Comparison of ENCODE assay signal across 19 cellular contexts in the genomic region with DNA sequence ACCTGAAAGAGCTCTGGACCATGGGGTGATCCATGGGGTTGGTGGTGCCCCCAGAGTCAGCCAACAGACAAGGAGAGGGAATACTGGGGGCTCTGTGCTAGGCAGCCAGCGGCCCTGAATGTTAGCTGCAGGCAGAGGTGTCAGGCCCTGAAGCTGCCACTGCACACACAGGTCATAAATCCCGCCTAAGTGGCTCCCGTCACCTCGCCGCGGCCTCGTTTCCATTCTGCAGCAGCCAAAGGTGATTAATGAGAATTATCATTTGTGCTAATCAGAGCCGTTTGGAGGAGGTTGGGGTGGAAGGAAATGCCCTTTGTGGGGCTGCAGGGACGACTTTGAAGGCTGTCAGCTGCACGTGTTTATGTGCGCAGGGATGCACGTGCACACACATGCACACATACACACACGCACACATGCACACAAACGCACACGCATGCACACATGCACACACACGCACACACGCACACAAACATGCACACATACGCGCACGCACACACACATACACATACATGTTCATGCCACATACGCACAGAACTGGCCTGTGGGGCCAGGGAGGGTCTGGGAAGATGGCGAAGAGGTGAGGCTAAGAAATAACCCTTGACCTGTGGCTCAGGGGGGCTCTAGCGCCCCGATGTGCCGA.
DNase-seq lines count a peak whose midpoint lies in the region; ATAC-seq and TF ChIP-seq lines count a peak whose summit lies in the region.
"Had no signal": no experiment of that assay in that cellular context is flagged by ENCODE, and none has a peak within 500 bp of the region (broad histone marks: within the 10 kb centered on the region; RNA-seq: fewer than 3 reads in every experiment).

No MANE protein-coding gene starts in this region.

- H3K27me3 Mint-ChIP-seq in progenitor cell of endocrine pancreas = no peaks in the 10 kb centered on the region

- in situ Hi-C loops in mammary epithelial cell (cut with MboI; ENCODE audit: low sequenced_read_pairs in 2 of 2) = no loop called here

- no peak for ATAC-seq in heart left ventricle
- no peak for ATAC-seq in aorta (ENCODE audit: low FRiP score)
- ATAC-seq: gastrocnemius medialis; left colon; stimulated activated naive B cell treated with anti-CD40 and anti-IgM and Interleukin-4, amounts not matched to agents 10 μg/mL and 1 μg/mL and 100 μg/mL, for 72 hours had no signal

- TF ChIP-seq POLR2A in heart left ventricle (IDR thresholded peaks at IDR 0.05) = no peak
- TF ChIP-seq POLR2A in vagina (IDR thresholded peaks at IDR 0.05) = no peak

- H3K27me3 ChIP-seq in left ventricle myocardium inferior (ENCODE audit: low read depth) (peaks cover 24% of the 10 kb centered on the region), heart left ventricle (no peaks in the 10 kb centered on the region), dorsolateral prefrontal cortex (peaks cover 0 to 10% (median 0%) of the 10 kb centered on the region in 45 donors), aorta (ENCODE audit: control insufficient read depth in 1 of 2, insufficient read depth in 2 of 2, low read length in 1 of 2) (no peaks in the 10 kb centered on the region), mammary epithelial cell (ENCODE audit: insufficient read depth, low read length) (no peaks in the 10 kb centered on the region), vagina (no peaks in the 10 kb centered on the region)

- no peaks in the 10 kb centered on the region for H3K9me3 ChIP-seq in left ventricle myocardium inferior (replicated peaks)
- H3K9me3 ChIP-seq in heart left ventricle = no peaks in the 10 kb centered on the region
- no peaks in the 10 kb centered on the region for H3K9me3 ChIP-seq in aorta (ENCODE audit: control insufficient read depth, low read length)
- peaks cover 21% of the 10 kb centered on the region for H3K9me3 ChIP-seq in mammary epithelial cell (replicated peaks; ENCODE audit: insufficient read depth, low read length)
- no peaks in the 10 kb centered on the region for H3K9me3 ChIP-seq in vagina
- H3K9me3 ChIP-seq: gastrocnemius medialis had no signal

- DNase-seq in left ventricle myocardium inferior = no peak
- no peak for DNase-seq in heart left ventricle
- no peak for DNase-seq in dorsolateral prefrontal cortex
- no peak for DNase-seq in progenitor cell of endocrine pancreas (ENCODE audit: low spot score, unreplicated experiment)
- DNase-seq in aorta = no peak
- no peak for DNase-seq in stimulated activated CD8-positive, alpha-beta memory T cell treated with anti-CD3 and anti-CD28 coated beads, Interleukin-4, amount 100 ng/mL, for 48 hours
- DNase-seq in mammary epithelial cell = no peak
- no peak for DNase-seq in vagina (ENCODE audit: extremely low spot score in 2 of 2)
- DNase-seq: activated T-cell treated with anti-CD3 and anti-CD28 coated beads for 4 hours; gastrocnemius medialis; left colon; NCI-H1417 treated with DMSO at 0.1 percent for 48 hours; NCI-H2171; NCI-H69; OCI-M1; SIG-M5; stimulated activated naive B cell treated with anti-CD40 and anti-IgM and Interleukin-4, amounts not matched to agents 10 μg/mL and 1 μg/mL and 100 μg/mL, for 72 hours had no signal

- no peaks in the 10 kb centered on the region for H4K20me1 ChIP-seq in mammary epithelial cell (ENCODE audit: insufficient read depth, low read length)

- TF ChIP-seq CTCF in left ventricle myocardium inferior (IDR thresholded peaks at IDR 0.05; ENCODE audit: borderline replicate concordance) (no peak), heart left ventricle (IDR thresholded peaks at IDR 0.05) (no peak), dorsolateral prefrontal cortex (IDR thresholded peaks at IDR 0.05 in 54 of 56, conservative IDR thresholded peaks at IDR 0.05 in 2 of 56; ENCODE audit: low read depth in 1 of 56, partially characterized antibody in 56 of 56) (no peak), progenitor cell of endocrine pancreas (IDR thresholded peaks at IDR 0.05; ENCODE audit: unreplicated experiment) (no peak), mammary epithelial cell (conservative IDR thresholded peaks at IDR 0.05 in 1 of 2, IDR thresholded peaks at IDR 0.05 in 1 of 2; ENCODE audit: extremely low read depth in 1 of 2, insufficient read depth in 1 of 2, low read depth in 1 of 2, low read length in 2 of 2) (no peak), vagina (IDR thresholded peaks at IDR 0.05) (no peak)

- no peaks in the 10 kb centered on the region for H3K9me3 Mint-ChIP-seq in progenitor cell of endocrine pancreas (ENCODE audit: low read depth)
- H3K9me3 Mint-ChIP-seq: activated naive CD4-positive, alpha-beta T cell treated with anti-CD3 and anti-CD28 coated beads, Interleukin-2, amount 50 U/mL, for 24 hours had no signal

- H3K27ac Mint-ChIP-seq in progenitor cell of endocrine pancreas = peak overlapping the region; percentile 76
- H3K27ac Mint-ChIP-seq: activated naive CD4-positive, alpha-beta T cell treated with anti-CD3 and anti-CD28 coated beads, Interleukin-2, amount 50 U/mL, for 24 hours; stimulated activated naive B cell treated with anti-CD40 and anti-IgM and Interleukin-4, amounts not matched to agents 10 μg/mL and 1 μg/mL and 100 μg/mL, for 72 hours had no signal

- intact Hi-C loops in left ventricle myocardium inferior (cut with micrococcal nuclease) (no loop called here), heart left ventricle (cut with DNase I) (no loop called here), dorsolateral prefrontal cortex (cut with DNase I) (no loop called here), aorta (cut with DNase I) (loop anchor here in 1 of 2 donors (2.0 kb wide), 1 partner anchor 15 kb away; no protein-coding TSS in a partner anchor), mammary epithelial cell (cut with micrococcal nuclease) (no loop called here), vagina (cut with DNase I) (no loop called here)

- dilution Hi-C loops in mammary epithelial cell (cut with HindIII; ENCODE audit: low sequenced_read_pairs) = loop anchor here (10.0 kb wide), 1 partner anchor 59 kb away; no protein-coding TSS in a partner anchor

- no peaks in the 10 kb centered on the region for H3K79me2 ChIP-seq in mammary epithelial cell (ENCODE audit: insufficient read depth, low read length)

- H3K4me1 ChIP-seq in left ventricle myocardium inferior (peaks cover 53% of the 10 kb centered on the region), heart left ventricle (peaks cover 0 to 57% (median 27%) of the 10 kb centered on the region in 12 donors), aorta (ENCODE audit: control insufficient read depth in 1 of 2, insufficient read depth in 2 of 2, low read length in 2 of 2) (peaks cover 8 to 9% of the 10 kb centered on the region in 2 donors), mammary epithelial cell (ENCODE audit: insufficient read depth, low read length) (no peaks in the 10 kb centered on the region), vagina (no peaks in the 10 kb centered on the region)
- H3K4me1 ChIP-seq: gastrocnemius medialis had no signal

- H3K27ac ChIP-seq in left ventricle myocardium inferior (replicated peaks) (peak overlapping the region; percentile 68), heart left ventricle (peak overlapping the region in 6 of 12 donors; percentile 15 to 80 (median 73)), dorsolateral prefrontal cortex (peak overlapping the region in 45 of 59 donors; percentile 7 to 84 (median 63)), aorta (ENCODE audit: low read depth in 1 of 2, low read length in 2 of 2) (peak overlapping the region; percentile 79 to 90), mammary epithelial cell (ENCODE audit: insufficient read depth, low read depth, low read length) (no peak overlapping the region), vagina (no peak overlapping the region)
- H3K27ac ChIP-seq: gastrocnemius medialis had no signal

- peaks cover 9% of the 10 kb centered on the region for H3K36me3 Mint-ChIP-seq in progenitor cell of endocrine pancreas (ENCODE audit: insufficient read depth)
- H3K36me3 Mint-ChIP-seq: activated naive CD4-positive, alpha-beta T cell treated with anti-CD3 and anti-CD28 coated beads, Interleukin-2, amount 50 U/mL, for 24 hours; stimulated activated naive B cell treated with anti-CD40 and anti-IgM and Interleukin-4, amounts not matched to agents 10 μg/mL and 1 μg/mL and 100 μg/mL, for 72 hours had no signal

- H3K36me3 ChIP-seq in left ventricle myocardium inferior (no peaks in the 10 kb centered on the region), heart left ventricle (no peaks in the 10 kb centered on the region), aorta (ENCODE audit: control insufficient read depth in 1 of 2, insufficient read depth in 2 of 2, low read length in 1 of 2) (no peaks in the 10 kb centered on the region), mammary epithelial cell (ENCODE audit: insufficient read depth, low read length) (no peaks in the 10 kb centered on the region), vagina (no peaks in the 10 kb centered on the region)
- H3K36me3 ChIP-seq: brain microvascular endothelial cell, gastrocnemius medialis had no signal

- CTCF ChIA-PET in mammary epithelial cell (lab: Charles Lee; ENCODE audit: low non-redundant PET) = no interaction called here

- H3K4me3 Mint-ChIP-seq in progenitor cell of endocrine pancreas (ENCODE audit: low read depth) = peak overlapping the region; percentile 25
- H3K4me3 Mint-ChIP-seq: activated naive CD4-positive, alpha-beta T cell treated with anti-CD3 and anti-CD28 coated beads, Interleukin-2, amount 50 U/mL, for 24 hours; stimulated activated naive B cell treated with anti-CD40 and anti-IgM and Interleukin-4, amounts not matched to agents 10 μg/mL and 1 μg/mL and 100 μg/mL, for 72 hours had no signal

- H2AFZ ChIP-seq in mammary epithelial cell (ENCODE audit: low read depth, low read length) = no peak overlapping the region

- 61 to 74% (median 68%) methylated on average over 20 to 25 of the region's 25 CpGs for WGBS in heart left ventricle, 4 donors
- 26 to 29% methylated on average over 25 of the region's 25 CpGs for WGBS in aorta, 2 donors
- 64% methylated on average over 23 of the region's 25 CpGs for WGBS in mammary epithelial cell (ENCODE audit: low coverage, missing lambda C conversion rate)

- BruUV-seq in mammary epithelial cell (replicated peaks; lab: Mats Ljungman, UMichigan) = no TSS peak

- H3K9ac ChIP-seq in mammary epithelial cell (ENCODE audit: insufficient read depth, low read length) = no peak overlapping the region

- H3K4me2 ChIP-seq in mammary epithelial cell (ENCODE audit: insufficient read depth, low read depth, low read length) = no peak overlapping the region

- H3K4me1 Mint-ChIP-seq in progenitor cell of endocrine pancreas (ENCODE audit: low read depth) = peaks cover 23% of the 10 kb centered on the region
- H3K4me1 Mint-ChIP-seq: activated naive CD4-positive, alpha-beta T cell treated with anti-CD3 and anti-CD28 coated beads, Interleukin-2, amount 50 U/mL, for 24 hours; stimulated activated naive B cell treated with anti-CD40 and anti-IgM and Interleukin-4, amounts not matched to agents 10 μg/mL and 1 μg/mL and 100 μg/mL, for 72 hours had no signal

- H3K4me3 ChIP-seq in left ventricle myocardium inferior = no peak overlapping the region
- H3K4me3 ChIP-seq in heart left ventricle = no peak overlapping the region
- H3K4me3 ChIP-seq in dorsolateral prefrontal cortex = peak overlapping the region in 9 of 59 donors; percentile 1 to 51 (median 19)
- H3K4me3 ChIP-seq in aorta (ENCODE audit: low read length in 2 of 2) = no peak overlapping the region
- no peak overlapping the region for H3K4me3 ChIP-seq in mammary epithelial cell (replicated peaks in 1 of 3; ENCODE audit: insufficient read depth in 1 of 3, low read depth in 2 of 3, low read length in 3 of 3)
- H3K4me3 ChIP-seq in vagina = no peak overlapping the region
- H3K4me3 ChIP-seq: gastrocnemius medialis had no signal

Comparison
In these comparisons a context has a peak if more than half of its experiments do, and no peak if none do; other contexts are left out.
1. H3K27ac ChIP-seq: peak in left ventricle myocardium inferior (single experiment), dorsolateral prefrontal cortex (45 of 59) and aorta (2 of 2); none in mammary epithelial cell (single experiment) and vagina (single experiment).